ENCODE assay signal across 1 cellular context in the genomic region with DNA sequence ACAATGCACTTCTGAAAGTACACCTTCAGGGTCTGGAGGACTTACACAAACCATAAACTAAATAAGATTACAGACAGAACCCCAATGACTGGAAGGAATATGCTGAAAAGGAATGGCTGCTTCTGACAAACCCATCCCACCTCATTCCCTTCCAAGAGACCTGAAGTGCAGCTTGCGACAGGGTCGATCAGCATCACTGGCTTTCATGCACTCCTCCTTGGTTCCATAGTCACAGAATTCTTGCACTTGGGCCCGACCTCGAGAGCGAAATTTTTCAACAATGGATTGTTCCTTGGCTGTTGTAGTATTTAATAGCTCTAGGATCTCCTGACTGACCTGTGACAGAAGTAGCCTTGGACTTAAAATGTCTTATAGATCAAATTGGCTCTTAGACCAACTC.
TF ChIP-seq lines count a peak whose summit lies in the region.

No MANE protein-coding gene starts in this region.

TF ChIP-seq in HepG2, 621 proteins besides CTCF, POLR2A, EP300 and RAD21:
- TF ChIP-seq POLR2G (IDR thresholded peaks at IDR 0.05; ENCODE audit: low read depth, low read length) = peak; percentile 42; the same call in 1 of the 2 replicates
- TF ChIP-seq, protein P1, sequence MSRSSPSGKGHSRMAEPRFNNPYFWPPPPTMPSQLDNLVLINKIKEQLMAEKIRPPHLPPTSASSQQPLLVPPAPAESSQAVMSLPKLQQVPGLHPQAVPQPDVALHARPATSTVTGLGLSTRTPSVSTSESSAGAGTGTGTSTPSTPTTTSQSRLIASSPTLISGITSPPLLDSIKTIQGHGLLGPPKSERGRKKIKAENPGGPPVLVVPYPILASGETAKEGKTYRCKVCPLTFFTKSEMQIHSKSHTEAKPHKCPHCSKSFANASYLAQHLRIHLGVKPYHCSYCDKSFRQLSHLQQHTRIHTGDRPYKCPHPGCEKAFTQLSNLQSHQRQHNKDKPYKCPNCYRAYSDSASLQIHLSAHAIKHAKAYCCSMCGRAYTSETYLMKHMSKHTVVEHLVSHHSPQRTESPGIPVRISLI (CRISPR knock-in tag; IDR thresholded peaks at IDR 0.05; ENCODE audit: borderline replicate concordance) = no peak
- TF ChIP-seq, protein P2, sequence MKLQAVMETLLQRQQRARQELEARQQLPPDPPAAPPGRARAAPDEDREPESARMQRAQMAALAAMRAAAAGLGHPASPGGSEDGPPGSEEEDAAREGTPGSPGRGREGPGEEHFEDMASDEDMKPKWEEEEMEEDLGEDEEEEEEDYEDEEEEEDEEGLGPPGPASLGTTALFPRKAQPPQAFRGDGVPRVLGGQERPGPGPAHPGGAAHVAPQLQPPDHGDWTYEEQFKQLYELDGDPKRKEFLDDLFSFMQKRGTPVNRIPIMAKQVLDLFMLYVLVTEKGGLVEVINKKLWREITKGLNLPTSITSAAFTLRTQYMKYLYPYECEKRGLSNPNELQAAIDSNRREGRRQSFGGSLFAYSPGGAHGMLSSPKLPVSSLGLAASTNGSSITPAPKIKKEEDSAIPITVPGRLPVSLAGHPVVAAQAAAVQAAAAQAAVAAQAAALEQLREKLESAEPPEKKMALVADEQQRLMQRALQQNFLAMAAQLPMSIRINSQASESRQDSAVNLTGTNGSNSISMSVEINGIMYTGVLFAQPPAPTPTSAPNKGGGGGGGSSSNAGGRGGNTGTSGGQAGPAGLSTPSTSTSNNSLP (IDR thresholded peaks at IDR 0.05; ENCODE audit: low read depth, low read length) = no peak
- no peak for TF ChIP-seq THAP11 (CRISPR knock-in tag; IDR thresholded peaks at IDR 0.05)
TF ChIP-seq in HepG2: peak in this region for 1.
